11 cellular contexts compared by ENCODE assay signal in the genomic region with DNA sequence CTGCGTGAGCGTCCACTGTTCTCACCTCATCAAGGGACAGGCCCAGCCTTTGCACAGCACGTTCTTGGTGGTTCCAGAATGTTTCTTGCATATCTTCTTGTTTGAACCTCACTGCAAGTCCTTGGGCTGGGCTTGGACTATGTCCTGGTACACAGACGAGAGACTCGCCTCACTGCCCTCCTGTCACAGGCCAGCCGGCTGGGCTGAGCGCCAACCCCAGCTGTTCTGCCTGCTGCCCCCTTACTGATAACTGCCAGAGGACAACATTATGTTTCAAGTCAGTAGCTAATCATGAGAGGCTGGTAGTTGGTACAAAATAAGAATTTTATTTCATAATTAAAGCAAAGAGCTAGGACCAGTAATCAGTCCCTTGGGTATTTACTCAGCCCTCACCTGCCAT. TPM values are rescaled to one million over a fixed set of nuclear protein-coding genes. Genes with fewer than 3 reads are reported as not detected.
DNase-seq lines count a peak whose midpoint lies in the region; ATAC-seq lines count a peak whose summit lies in the region.
"Had no signal": no experiment of that assay in that cellular context is flagged by ENCODE, and none has a peak within 500 bp of the region (broad histone marks: within the 10 kb centered on the region; RNA-seq: fewer than 3 reads in every experiment).

No MANE protein-coding gene starts in this region.

- peak; percentile 96 for ATAC-seq in left lobe of liver
- ATAC-seq: GM12878 had no signal

- peak; percentile 49 to 74 for DNase-seq in NCI-H524 (lab: John Stamatoyannopoulos, UW)
- DNase-seq in dermis blood vessel endothelial cell: peak; percentile 44
- peak; percentile 91 for DNase-seq in left lobe of liver (ENCODE audit: low spot score)
- DNase-seq in superior temporal gyrus (ENCODE audit: extremely low spot score): peak; percentile 93
- DNase-seq in activated CD4-positive, alpha-beta T cell treated with anti-CD3 and anti-CD28 coated beads, Interleukin-2, amount 50 U/mL, for 4 hours: no peak
- DNase-seq in activated effector memory CD4-positive, alpha-beta T cell treated with Interleukin-2 at 50 U/mL for 16 hours: no peak
- DNase-seq in OCI-M1 (lab: John Stamatoyannopoulos, UW): no peak
- DNase-seq in activated CD4-positive, alpha-beta T cell treated with anti-CD3 and anti-CD28 coated beads for 48 hours: no peak
- DNase-seq: foreskin melanocyte; stimulated activated CD4-positive, alpha-beta T cell treated with anti-CD3 and anti-CD28 coated beads, Interleukin-2, amount 100 ng/mL, for 48 hours had no signal

RNA-seq across cellular contexts. Expression of a gene that starts 52.8 kb away (rescaled TPM):
- total RNA-seq in dermis blood vessel endothelial cell (2.9 and 6.1 TPM in 2 replicates), left lobe of liver (not detected)

Comparison
In these comparisons a context has a peak if more than half of its experiments do, and no peak if none do; other contexts are left out.
1. DNase-seq: peak in NCI-H524 (2 of 2), dermis blood vessel endothelial cell (single experiment), left lobe of liver (single experiment) and superior temporal gyrus (single experiment); none in activated CD4-positive, alpha-beta T cell treated with anti-CD3 and anti-CD28 coated beads, Interleukin-2, amount 50 U/mL, for 4 hours (0 of 2), activated effector memory CD4-positive, alpha-beta T cell treated with Interleukin-2 at 50 U/mL for 16 hours (single experiment), OCI-M1 (single experiment) and activated CD4-positive, alpha-beta T cell treated with anti-CD3 and anti-CD28 coated beads for 48 hours (single experiment).